Comparison of ENCODE assay signal across 32 cellular contexts in the genomic region with DNA sequence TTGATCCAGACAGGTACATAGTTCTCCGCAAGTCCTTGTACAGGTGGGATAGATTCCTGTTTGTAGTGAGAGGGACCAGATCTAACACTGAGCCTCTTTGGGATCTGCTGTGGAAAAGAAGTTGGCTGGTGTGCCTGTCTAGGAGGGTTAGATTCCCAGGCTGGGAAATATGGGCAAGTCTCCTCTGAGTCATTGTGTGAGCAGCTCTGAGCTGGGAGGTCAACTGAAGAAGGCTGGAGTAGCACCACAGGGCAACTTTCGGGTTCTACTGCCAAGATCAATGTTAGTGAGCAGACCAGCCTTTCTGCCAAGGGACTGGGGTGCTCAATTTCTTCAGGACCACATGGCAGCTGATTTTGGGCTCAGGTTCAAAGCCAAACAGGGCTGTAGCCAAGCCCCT.
"Had no signal": no experiment of that assay in that cellular context is flagged by ENCODE, and none has a peak within 500 bp of the region (broad histone marks: within the 10 kb centered on the region; RNA-seq: fewer than 3 reads in every experiment).

No MANE protein-coding gene starts in this region.

- H3K4me2 ChIP-seq: smooth muscle cell had no signal

- H3K27ac Mint-ChIP-seq: activated naive CD8-positive, alpha-beta T cell treated with anti-CD3 and anti-CD28 coated beads for 36 hours; nephron; progenitor cell of endocrine pancreas; stimulated activated naive B cell treated with anti-CD40 and anti-IgM and Interleukin-4, amounts not matched to agents 10 μg/mL and 1 μg/mL and 100 μg/mL, for 72 hours had no signal

- H3K4me3 Mint-ChIP-seq: activated naive CD8-positive, alpha-beta T cell treated with anti-CD3 and anti-CD28 coated beads for 36 hours; nephron; stimulated activated naive B cell treated with anti-CD40 and anti-IgM and Interleukin-4, amounts not matched to agents 10 μg/mL and 1 μg/mL and 100 μg/mL, for 72 hours had no signal

- FAIRE-seq: endothelial cell of umbilical vein, islet of Langerhans, TTC549 had no signal

- H3K27me3 Mint-ChIP-seq: progenitor cell of endocrine pancreas; stimulated activated naive B cell treated with anti-CD40 and anti-IgM and Interleukin-4, amounts not matched to agents 10 μg/mL and 1 μg/mL and 100 μg/mL, for 72 hours had no signal

- H3K36me3 Mint-ChIP-seq: activated naive CD8-positive, alpha-beta T cell treated with anti-CD3 and anti-CD28 coated beads for 36 hours had no signal

- H3K4me1 Mint-ChIP-seq: activated naive CD8-positive, alpha-beta T cell treated with anti-CD3 and anti-CD28 coated beads for 36 hours; nephron; stimulated activated naive B cell treated with anti-CD40 and anti-IgM and Interleukin-4, amounts not matched to agents 10 μg/mL and 1 μg/mL and 100 μg/mL, for 72 hours had no signal

- DNase-seq: activated CD4-positive, alpha-beta T cell treated with anti-CD3 and anti-CD28 coated beads for 4 hours; activated CD4-positive, alpha-beta T cell treated with anti-CD3 and anti-CD28 coated beads, Interleukin-2, amount 50 U/mL, for 48 hours; activated CD8-positive, alpha-beta memory T cell treated with anti-CD3 and anti-CD28 coated beads for 24 hours; activated effector memory CD4-positive, alpha-beta T cell treated with Interleukin-2 at 50 U/mL for 16 hours; activated naive CD4-positive, alpha-beta T cell treated with Interleukin-2 at 50 U/mL for 16 hours; activated naive CD8-positive, alpha-beta T cell treated with anti-CD3 and anti-CD28 coated beads for 36 hours; adrenal gland; aorta; body of pancreas; cortex of kidney; gastrocnemius medialis; glutamatergic neuron; left lung; lower lobe of right lung; mesendoderm; sigmoid colon; stimulated activated CD4-positive, alpha-beta T cell treated with anti-CD3 and anti-CD28 coated beads, Interleukin-1b, Interleukin-23, amount 100 ng/mL, for 48 hours; stimulated activated CD4-positive, alpha-beta T cell treated with anti-CD3 and anti-CD28 coated beads, Interleukin-4, amount 100 ng/mL, for 4 hours; stimulated activated naive B cell treated with anti-CD40 and anti-IgM and Interleukin-4, amounts not matched to agents 10 μg/mL and 1 μg/mL and 100 μg/mL, for 72 hours; stomach; T-helper 9 cell; thyroid gland; upper lobe of left lung had no signal

- H3K9me3 ChIP-seq: body of pancreas, thyroid gland had no signal

- H3K36me3 ChIP-seq: adrenal gland, esophagus muscularis mucosa, gastrocnemius medialis, left lung, lower lobe of right lung, sigmoid colon, stomach, thyroid gland, upper lobe of left lung, vagina had no signal

- H3K27me3 ChIP-seq: adrenal gland, body of pancreas, esophagus muscularis mucosa, gastrocnemius medialis, left lung, sigmoid colon, stomach, thyroid gland, upper lobe of left lung, vagina had no signal

- H3K4me1 ChIP-seq: adrenal gland, esophagus muscularis mucosa, gastrocnemius medialis, left lung, lower lobe of right lung, sigmoid colon, stomach, thyroid gland, upper lobe of left lung, vagina had no signal

- H3K27ac ChIP-seq: adrenal gland, body of pancreas, esophagus muscularis mucosa, gastrocnemius medialis, left lung, lower lobe of right lung, sigmoid colon, stomach, thyroid gland, upper lobe of left lung, vagina, VCaP had no signal

- ATAC-seq: body of pancreas; gastrocnemius medialis; left lung; lower lobe of right lung; stimulated activated naive B cell treated with anti-CD40 and anti-IgM and Interleukin-4, amounts not matched to agents 10 μg/mL and 1 μg/mL and 100 μg/mL, for 72 hours had no signal

- H3K4me3 ChIP-seq: adrenal gland, body of pancreas, esophagus muscularis mucosa, gastrocnemius medialis, left lung, lower lobe of right lung, sigmoid colon, smooth muscle cell, stomach, thyroid gland, upper lobe of left lung, vagina had no signal
